Comparison of ENCODE assay signal across 31 cellular contexts in genomic region chr20:43827940-43828562, GRCh38.
"Had no signal": no experiment of that assay in that cellular context is flagged by ENCODE, and none has a peak within 500 bp of the region (broad histone marks: within the 10 kb centered on the region; RNA-seq: fewer than 3 reads in every experiment).

No MANE protein-coding gene starts in this region.

- H3K4me3 ChIP-seq: MG63, Peyer's patch had no signal

- DNase-seq: activated CD4-positive, alpha-beta memory T cell treated with anti-CD3 and anti-CD28 coated beads for 36 hours; activated CD4-positive, alpha-beta T cell treated with anti-CD3 and anti-CD28 coated beads, Interleukin-2, amount 10 ng/mL, durations not matched to agents 7 days and 5 days; activated CD8-positive, alpha-beta memory T cell treated with anti-CD3 and anti-CD28 coated beads for 24 hours; activated CD8-positive, alpha-beta memory T cell treated with anti-CD3 and anti-CD28 coated beads, Interleukin-2, amount 10 ng/mL, durations not matched to agents 7 days and 5 days; activated CD8-positive, alpha-beta memory T cell treated with anti-CD3 and anti-CD28 coated beads, Interleukin-2, amount 50 U/mL, for 48 hours; activated effector memory CD4-positive, alpha-beta T cell treated with anti-CD3 and anti-CD28 coated beads, Interleukin-2, amount 50 U/mL, for 16 hours; activated naive CD4-positive, alpha-beta T cell; activated naive CD4-positive, alpha-beta T cell treated with anti-CD3 and anti-CD28 coated beads, Interleukin-2, amount 50 U/mL, for 16 hours; activated naive CD8-positive, alpha-beta T cell treated with anti-CD3 and anti-CD28 coated beads for 36 hours; activated T-cell treated with anti-CD3 and anti-CD28 coated beads, Interleukin-2, amount 50 U/mL, for 72 hours; amniotic stem cell; aorta; brain microvascular endothelial cell; Kasumi-1; KG1; MG63; NCI-H1048; NCI-H1105 treated with DMSO at 0.1 percent for 48 hours; NCI-H1436; NCI-H1694; NCI-H2029; NCI-H524 treated with DMSO at 0.1 percent for 48 hours; PC-3; Peyer's patch; RPMI8226; SIG-M5 had no signal

- H3K4me1 ChIP-seq: Peyer's patch had no signal

- H3K27ac ChIP-seq: brain microvascular endothelial cell, Peyer's patch had no signal

- ATAC-seq: activated CD8-positive, alpha-beta memory T cell treated with anti-CD3 and anti-CD28 coated beads, Interleukin-2, amount 10 ng/mL, durations not matched to agents 7 days and 5 days; activated T-cell treated with anti-CD3 and anti-CD28 coated beads, Interleukin-2, amount 50 U/mL, for 72 hours; activated T-helper 17 cell treated with anti-CD3 and anti-CD28 coated beads, Interleukin-2, amount 50 U/mL, for 72 hours; PC-3; Right ventricle myocardium inferior had no signal

- FAIRE-seq: TTC549 had no signal

- H3K36me3 ChIP-seq: brain microvascular endothelial cell, MG63, Peyer's patch had no signal

- H3K27me3 ChIP-seq: Peyer's patch had no signal

- H3K36me3 Mint-ChIP-seq: activated CD4-positive, alpha-beta memory T cell treated with anti-CD3 and anti-CD28 coated beads for 36 hours; activated CD8-positive, alpha-beta memory T cell treated with anti-CD3 and anti-CD28 coated beads, Interleukin-2, amount 10 ng/mL, durations not matched to agents 7 days and 5 days; activated naive CD8-positive, alpha-beta T cell treated with anti-CD3 and anti-CD28 coated beads for 36 hours had no signal

- H3K4me1 Mint-ChIP-seq: activated T-helper 17 cell treated with anti-CD3 and anti-CD28 coated beads, Interleukin-2, amount 50 U/mL, for 72 hours had no signal

- H3K27me3 Mint-ChIP-seq: activated CD4-positive, alpha-beta T cell treated with anti-CD3 and anti-CD28 coated beads, Interleukin-2, amount 10 ng/mL, durations not matched to agents 7 days and 5 days had no signal

- H3K4me3 Mint-ChIP-seq: activated CD4-positive, alpha-beta memory T cell treated with anti-CD3 and anti-CD28 coated beads for 36 hours; activated CD4-positive, alpha-beta T cell treated with anti-CD3 and anti-CD28 coated beads, Interleukin-2, amount 10 ng/mL, durations not matched to agents 7 days and 5 days; activated CD8-positive, alpha-beta memory T cell treated with anti-CD3 and anti-CD28 coated beads, Interleukin-2, amount 10 ng/mL, durations not matched to agents 7 days and 5 days; activated naive CD8-positive, alpha-beta T cell treated with anti-CD3 and anti-CD28 coated beads for 36 hours; activated T-cell treated with anti-CD3 and anti-CD28 coated beads, Interleukin-2, amount 50 U/mL, for 72 hours; activated T-helper 17 cell treated with anti-CD3 and anti-CD28 coated beads, Interleukin-2, amount 50 U/mL, for 72 hours; T-helper 1 cell treated with Interleukin-12 subunit alpha and Interleukin-12 subunit beta and Interleukin-4 antibody, amounts not matched to agents 30 μg/mL and 1 μg/mL, for 36 hours; T-helper 2 cell treated with Interferon-gamma antibody and Interleukin-4, amounts not matched to agents 5 μg/mL and 100 μg/mL, for 36 hours had no signal

- H3K9me3 Mint-ChIP-seq: activated T-helper 17 cell treated with anti-CD3 and anti-CD28 coated beads, Interleukin-2, amount 50 U/mL, for 72 hours had no signal

- H3K27ac Mint-ChIP-seq: activated CD4-positive, alpha-beta memory T cell treated with anti-CD3 and anti-CD28 coated beads for 36 hours; activated CD4-positive, alpha-beta T cell treated with anti-CD3 and anti-CD28 coated beads, Interleukin-2, amount 10 ng/mL, durations not matched to agents 7 days and 5 days; activated CD8-positive, alpha-beta memory T cell treated with anti-CD3 and anti-CD28 coated beads, Interleukin-2, amount 10 ng/mL, durations not matched to agents 7 days and 5 days; activated naive CD8-positive, alpha-beta T cell treated with anti-CD3 and anti-CD28 coated beads for 36 hours; activated T-cell treated with anti-CD3 and anti-CD28 coated beads, Interleukin-2, amount 50 U/mL, for 72 hours; activated T-helper 17 cell treated with anti-CD3 and anti-CD28 coated beads, Interleukin-2, amount 50 U/mL, for 72 hours; T-helper 1 cell treated with Interleukin-12 subunit alpha and Interleukin-12 subunit beta and Interleukin-4 antibody, amounts not matched to agents 30 μg/mL and 1 μg/mL, for 36 hours; T-helper 2 cell treated with Interferon-gamma antibody and Interleukin-4, amounts not matched to agents 5 μg/mL and 100 μg/mL, for 36 hours had no signal
